ENCODE assay signal across 24 cellular contexts in genomic region chr11:35366798-35367197, GRCh38. TPM values are rescaled to one million over a fixed set of nuclear protein-coding genes. Genes with fewer than 3 reads are reported as not detected.
DNase-seq lines count a peak whose midpoint lies in the region; ATAC-seq and TF ChIP-seq lines count a peak whose summit lies in the region.
"Had no signal": no experiment of that assay in that cellular context is flagged by ENCODE, and none has a peak within 500 bp of the region (broad histone marks: within the 10 kb centered on the region; RNA-seq: fewer than 3 reads in every experiment).

No MANE protein-coding gene starts in this region.

- BruUV-seq in IMR-90 (replicated peaks; lab: Mats Ljungman, UMichigan) = no TSS peak

- peak overlapping the region; percentile 18 for H2BK120ac ChIP-seq in IMR-90 (ENCODE audit: low read depth, low read length)

- H3K18ac ChIP-seq in IMR-90 (ENCODE audit: low read depth, low read length) = peak overlapping the region; percentile 37; the same call in 1 of the 2 replicates

- H3K56ac ChIP-seq in IMR-90 (ENCODE audit: extremely low read depth, insufficient read depth, low read length) = no peak overlapping the region

- H3K79me1 ChIP-seq in IMR-90 (ENCODE audit: low read depth in 1 of 2, low read length in 2 of 2) = no peaks in the 10 kb centered on the region

- no peaks in the 10 kb centered on the region for H3K27me3 ChIP-seq in left ventricle myocardium inferior (ENCODE audit: low read depth)
- no peaks in the 10 kb centered on the region for H3K27me3 ChIP-seq in IMR-90 (ENCODE audit: control insufficient read depth, insufficient read depth, low read length)
- no peaks in the 10 kb centered on the region for H3K27me3 ChIP-seq in fibroblast of lung (ENCODE audit: control insufficient read depth, insufficient read depth, low read length)
- no peaks in the 10 kb centered on the region for H3K27me3 ChIP-seq in tibial artery
- H3K27me3 ChIP-seq: BLaER1 had no signal

- H2BK5ac ChIP-seq in IMR-90 (ENCODE audit: low read depth, low read length, poor library complexity, severe bottlenecking) = no peak overlapping the region

- no peak for TF ChIP-seq RAD21 in IMR-90 (IDR thresholded peaks at IDR 0.05; ENCODE audit: low read length)

- H2BK20ac ChIP-seq in IMR-90 (ENCODE audit: low read depth, low read length) = peak overlapping the region; percentile 81; the same call in 1 of the 2 replicates

- peaks cover 11% of the 10 kb centered on the region for H3K9me1 ChIP-seq in IMR-90 (ENCODE audit: insufficient read depth, low read length)

- H3K36me3 ChIP-seq in left ventricle myocardium inferior (no peaks in the 10 kb centered on the region), IMR-90 (ENCODE audit: control insufficient read depth, insufficient read depth, low read length) (no peaks in the 10 kb centered on the region), fibroblast of lung (ENCODE audit: control insufficient read depth, insufficient read depth, low read length) (no peaks in the 10 kb centered on the region), tibial artery (no peaks in the 10 kb centered on the region)
- H3K36me3 ChIP-seq: BLaER1, HAP-1 had no signal

- H3K27ac ChIP-seq in left ventricle myocardium inferior (replicated peaks) = peak overlapping the region; percentile 78
- no peak overlapping the region for H3K27ac ChIP-seq in IMR-90 (ENCODE audit: insufficient read depth, low read length)
- H3K27ac ChIP-seq in fibroblast of lung (ENCODE audit: insufficient read depth, low read length) = peak overlapping the region; percentile 33
- H3K27ac ChIP-seq in tibial artery = peak overlapping the region; percentile 42 to 47
- H3K27ac ChIP-seq: BLaER1, KMS-11 had no signal

- peak overlapping the region; percentile 72 for H3K4ac ChIP-seq in IMR-90 (ENCODE audit: low read depth, low read length)

- no peak overlapping the region for H3K4me3 ChIP-seq in left ventricle myocardium inferior
- H3K4me3 ChIP-seq in IMR-90 (ENCODE audit: insufficient read depth, low read depth, low read length) = no peak overlapping the region
- H3K4me3 ChIP-seq in fibroblast of lung (replicated peaks in 1 of 4; ENCODE audit: control extremely low read depth in 1 of 4, insufficient read depth in 1 of 4, low read depth in 3 of 4, low read length in 4 of 4) = no peak overlapping the region
- H3K4me3 ChIP-seq in tibial artery = no peak overlapping the region
- H3K4me3 ChIP-seq: A549, BLaER1, GM12878, GM23248, HAP-1 had no signal

- H2BK15ac ChIP-seq in IMR-90 (ENCODE audit: low read depth, low read length) = peak overlapping the region; percentile 83; the same call in 2 of the 3 replicates

- H3K4me1 ChIP-seq in left ventricle myocardium inferior (peaks cover 44% of the 10 kb centered on the region), IMR-90 (ENCODE audit: control insufficient read depth, insufficient read depth, low read length) (peaks cover 22% of the 10 kb centered on the region), fibroblast of lung (ENCODE audit: control insufficient read depth, extremely low read depth, insufficient read depth, low read length) (peaks cover 27% of the 10 kb centered on the region), tibial artery (peaks cover 0 to 53% (median 24%) of the 10 kb centered on the region in 4 donors)
- H3K4me1 ChIP-seq: BLaER1, HAP-1 had no signal

- TF ChIP-seq CTCF in left ventricle myocardium inferior (IDR thresholded peaks at IDR 0.05; ENCODE audit: borderline replicate concordance) (no peak), IMR-90 (conservative IDR thresholded peaks at IDR 0.05; ENCODE audit: low read depth, low read length) (no peak), fibroblast of lung (conservative IDR thresholded peaks at IDR 0.05 in 1 of 2, IDR thresholded peaks at IDR 0.05 in 1 of 2; ENCODE audit: low read depth in 1 of 2, low read length in 2 of 2) (no peak), tibial artery (IDR thresholded peaks at IDR 0.05) (no peak)

- no peaks in the 10 kb centered on the region for H3K79me2 ChIP-seq in fibroblast of lung (ENCODE audit: control insufficient read depth, insufficient read depth, low read length)

- H3K9ac ChIP-seq in IMR-90 (ENCODE audit: low read depth, low read length) = no peak overlapping the region
- no peak overlapping the region for H3K9ac ChIP-seq in fibroblast of lung (ENCODE audit: insufficient read depth, low read length)
- H3K9ac ChIP-seq: BLaER1, GM23248, KMS-11 had no signal

- intact Hi-C loops in left ventricle myocardium inferior (cut with micrococcal nuclease) (no loop called here), left cardiac atrium (cut with DNase I) (no loop called here), IMR-90 (cut with micrococcal nuclease) (loop anchor here (5.0 kb wide), 1 partner anchor 129 kb away; no protein-coding TSS in a partner anchor), tibial artery (cut with DNase I; ENCODE audit: low total_unique reads) (no loop called here)

- H4K20me1 ChIP-seq in IMR-90 (ENCODE audit: insufficient read depth, low read length) (no peaks in the 10 kb centered on the region), fibroblast of lung (ENCODE audit: control insufficient read depth, extremely low read depth, insufficient read depth, low read length) (no peaks in the 10 kb centered on the region)
- H4K20me1 ChIP-seq: BLaER1 had no signal

- no peak overlapping the region for H4K5ac ChIP-seq in IMR-90 (ENCODE audit: low read depth, low read length)

- in situ Hi-C loops in IMR-90 (cut with MboI; ENCODE audit: low sequenced_read_pairs) = no loop called here

- peak overlapping the region; percentile 83 for H2AK5ac ChIP-seq in IMR-90 (ENCODE audit: low read depth, low read length)

- TF ChIP-seq POLR2A in IMR-90 (IDR thresholded peaks at IDR 0.05; ENCODE audit: low read depth, low read length) = no peak

- DNase-seq in left ventricle myocardium inferior (no peak), left cardiac atrium (no peak), IMR-90 (no peak), fibroblast of lung (ENCODE audit: low read depth in 2 of 2) (no peak), tibial artery (no peak)
- no peak for DNase-seq in activated naive CD4-positive, alpha-beta T cell (lab: John Stamatoyannopoulos, UW)
- DNase-seq in stimulated activated CD4-positive, alpha-beta T cell treated with anti-CD3 and anti-CD28 coated beads, Interleukin-15, amount 100 ng/mL, for 24 hours = no peak
- DNase-seq: Calu3; CD8-positive, alpha-beta T cell; GF-D8; MV-4-11; NCI-H187; NCI-H2227 treated with DMSO at 0.1 percent for 48 hours; NCI-H510A treated with DMSO at 0.1 percent for 48 hours; NCI-H774; OCI-M1; SHP77 treated with DMSO at 0.1 percent for 48 hours had no signal

- H3K4me2 ChIP-seq in IMR-90 (ENCODE audit: low read depth, low read length) (no peak overlapping the region), fibroblast of lung (ENCODE audit: extremely low read depth, insufficient read depth, low read length) (no peak overlapping the region)
- H3K4me2 ChIP-seq: A549, BLaER1, KMS-11 had no signal

- H2AFZ ChIP-seq in IMR-90 (replicated peaks; ENCODE audit: low read length, poor library complexity) = no peak overlapping the region
- no peak overlapping the region for H2AFZ ChIP-seq in fibroblast of lung (ENCODE audit: low read length)
- H2AFZ ChIP-seq: GM23248 had no signal

- no CpG with 5 or more reads among the region's 1 CpG for WGBS in IMR-90 (ENCODE audit: extremely low coverage in 2 of 2, insufficient read length in 1 of 2), 2 experiments

- ATAC-seq in left cardiac atrium = no peak
- ATAC-seq in IMR-90 (ENCODE audit: low read depth) = no peak
- ATAC-seq in HG03039 (IDR thresholded peaks at IDR 0.05; ENCODE audit: unreplicated experiment) = no peak
- ATAC-seq: A549; CD8-positive, alpha-beta T cell; GM12878 had no signal

- CTCF ChIA-PET in IMR-90 (lab: Yijun Ruan, JAX) = no interaction called here

- H4K91ac ChIP-seq in IMR-90 (ENCODE audit: insufficient read depth, low read depth, low read length) = no peak overlapping the region; the same call in 1 of the 2 replicates

- H3K14ac ChIP-seq in IMR-90 (replicated peaks; ENCODE audit: low read depth, low read length) = peak overlapping the region; percentile 51; the same call in 1 of the 2 replicates

- POLR2A ChIA-PET in IMR-90 (lab: Charles Lee; ENCODE audit: unreplicated experiment) = interaction anchor here (0.6 kb wide), 1 partner anchor 58 kb away, joined by 4 read pairs; no protein-coding TSS in a partner anchor

- H4K8ac ChIP-seq in IMR-90 (ENCODE audit: low read depth in 2 of 2, low read length in 2 of 2) = peak overlapping the region in 1 of 2 experiments; percentile 52; a peak in 1 of 4 replicates

- no peak overlapping the region for H3K23ac ChIP-seq in IMR-90 (ENCODE audit: low read depth, low read length)

- dilution Hi-C loops in IMR-90 (cut with HindIII; ENCODE audit: low sequenced_read_pairs, unreplicated experiment) = no loop called here

- peak overlapping the region; percentile 73 for H2AK9ac ChIP-seq in IMR-90 (replicated peaks; ENCODE audit: low read depth, low read length, poor library complexity)

- H3K9me3 ChIP-seq in left ventricle myocardium inferior (replicated peaks) (peaks cover 10% of the 10 kb centered on the region), IMR-90 (ENCODE audit: control insufficient read depth, insufficient read depth, low read length) (no peaks in the 10 kb centered on the region; the same call in 1 of the 2 replicates), fibroblast of lung (ENCODE audit: control insufficient read depth, insufficient read depth, low read depth, low read length) (no peaks in the 10 kb centered on the region), tibial artery (no peaks in the 10 kb centered on the region)
- H3K9me3 ChIP-seq: BLaER1, HAP-1 had no signal

TF ChIP-seq in IMR-90, 13 proteins besides CTCF, POLR2A, EP300 and RAD21 (continues in another document):
- no peak for TF ChIP-seq BHLHE40 (IDR thresholded peaks at IDR 0.05; ENCODE audit: low read depth, low read length)
- TF ChIP-seq, protein P1, sequence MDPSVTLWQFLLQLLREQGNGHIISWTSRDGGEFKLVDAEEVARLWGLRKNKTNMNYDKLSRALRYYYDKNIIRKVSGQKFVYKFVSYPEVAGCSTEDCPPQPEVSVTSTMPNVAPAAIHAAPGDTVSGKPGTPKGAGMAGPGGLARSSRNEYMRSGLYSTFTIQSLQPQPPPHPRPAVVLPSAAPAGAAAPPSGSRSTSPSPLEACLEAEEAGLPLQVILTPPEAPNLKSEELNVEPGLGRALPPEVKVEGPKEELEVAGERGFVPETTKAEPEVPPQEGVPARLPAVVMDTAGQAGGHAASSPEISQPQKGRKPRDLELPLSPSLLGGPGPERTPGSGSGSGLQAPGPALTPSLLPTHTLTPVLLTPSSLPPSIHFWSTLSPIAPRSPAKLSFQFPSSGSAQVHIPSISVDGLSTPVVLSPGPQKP (IDR thresholded peaks at IDR 0.05; ENCODE audit: borderline replicate concordance, low read depth, low read length) = no peak
- TF ChIP-seq NFE2L2 (IDR thresholded peaks at IDR 0.05; ENCODE audit: low read depth, low read length) = no peak

RNA-seq across cellular contexts. Expression of gene SLC1A2, which starts 52.6 kb away (rescaled TPM):
- total RNA-seq in left ventricle myocardium inferior = 8.4 TPM
- total RNA-seq in left cardiac atrium = 1 to 10 TPM; 1.3 to 3.3 TPM
- total RNA-seq in IMR-90 (2012; rRNA removed) = 0.54 and 0.56 TPM in 2 replicates
- 0.15 and 0.17 TPM in 2 replicates for polyA plus RNA-seq in IMR-90 (2012; rRNA removed)
- 0.01 and 0.05 TPM in 2 replicates for polyA plus RNA-seq in IMR-90 (2012; cell fraction: cytosol; rRNA removed)
- 0.41 and 2.7 TPM in 2 replicates for polyA plus RNA-seq in IMR-90 (2012; cell fraction: nucleus; rRNA removed; ENCODE audit: low replicate concordance)
- 2.1 and 7.6 TPM in 2 replicates for total RNA-seq in fibroblast of lung
- 1.2 and 1.3 TPM in 2 replicates for polyA plus RNA-seq in fibroblast of lung
- polyA plus RNA-seq in fibroblast of lung (2012) = 0.77 and 0.89 TPM in 2 replicates
- polyA minus RNA-seq in fibroblast of lung (ENCODE audit: low replicate concordance) = 3.7 and 24.9 TPM in 2 replicates
- total RNA-seq: CD8-positive, alpha-beta T cell had no signal
